Comparison of ENCODE assay signal across 8 cellular contexts in genomic region chr14:50521912-50522341, GRCh38. TPM values are rescaled to one million over a fixed set of nuclear protein-coding genes. Genes with fewer than 3 reads are reported as not detected.
DNase-seq lines count a peak whose midpoint lies in the region; ATAC-seq, FAIRE-seq and TF ChIP-seq lines count a peak whose summit lies in the region.

No MANE protein-coding gene starts in this region.

- no peaks in the 10 kb centered on the region for H3K36me3 ChIP-seq in fibroblast of lung (ENCODE audit: control insufficient read depth, insufficient read depth, low read length)
- no peaks in the 10 kb centered on the region for H3K36me3 ChIP-seq in ovary

- TF ChIP-seq EP300 in ovary (IDR thresholded peaks at IDR 0.05) = no peak

- H3K4me1 ChIP-seq in fibroblast of lung (ENCODE audit: control insufficient read depth, extremely low read depth, insufficient read depth, low read length) = peaks cover 9% of the 10 kb centered on the region
- peaks cover 3% of the 10 kb centered on the region for H3K4me1 ChIP-seq in ovary (ENCODE audit: insufficient read depth)

- H3K9me3 ChIP-seq in fibroblast of lung (ENCODE audit: control insufficient read depth, insufficient read depth, low read depth, low read length) = no peaks in the 10 kb centered on the region
- no peaks in the 10 kb centered on the region for H3K9me3 ChIP-seq in ovary

- peak overlapping the region; percentile 13 to 21 (median 18) for H3K4me3 ChIP-seq in fibroblast of lung (replicated peaks in 1 of 4; ENCODE audit: control extremely low read depth in 1 of 4, insufficient read depth in 1 of 4, low read depth in 3 of 4, low read length in 4 of 4)
- no peak overlapping the region for H3K4me3 ChIP-seq in ovary

- TF ChIP-seq POLR2A in ovary (IDR thresholded peaks at IDR 0.05) = no peak

- H3K27me3 ChIP-seq in fibroblast of lung (ENCODE audit: control insufficient read depth, insufficient read depth, low read length) (no peaks in the 10 kb centered on the region), ovary (no peaks in the 10 kb centered on the region)

- TF ChIP-seq CTCF in GM13976 (IDR thresholded peaks at IDR 0.05; ENCODE audit: borderline replicate concordance, control extremely low read depth, extremely low read depth, insufficient read depth, missing control alignments) = no peak
- no peak for TF ChIP-seq CTCF in fibroblast of lung (conservative IDR thresholded peaks at IDR 0.05 in 1 of 2, IDR thresholded peaks at IDR 0.05 in 1 of 2; ENCODE audit: low read depth in 1 of 2, low read length in 2 of 2)
- TF ChIP-seq CTCF in ovary (IDR thresholded peaks at IDR 0.05) = no peak

- H3K79me2 ChIP-seq in fibroblast of lung (ENCODE audit: control insufficient read depth, insufficient read depth, low read length) = peaks cover 91% of the 10 kb centered on the region

- peak overlapping the region; percentile 8 for H3K9ac ChIP-seq in fibroblast of lung (ENCODE audit: insufficient read depth, low read length)

- no peak overlapping the region for H2AFZ ChIP-seq in fibroblast of lung (ENCODE audit: low read length)

- H3K27ac ChIP-seq in fibroblast of lung (ENCODE audit: insufficient read depth, low read length) (peak overlapping the region; percentile 58), ovary (no peak overlapping the region)

- H3K4me2 ChIP-seq in fibroblast of lung (ENCODE audit: extremely low read depth, insufficient read depth, low read length) = peak overlapping the region; percentile 72

- H4K20me1 ChIP-seq in fibroblast of lung (ENCODE audit: control insufficient read depth, extremely low read depth, insufficient read depth, low read length) = peaks cover 4% of the 10 kb centered on the region

- 64 to 81% (median 67%) methylated on average over 1 of the region's 1 CpG for WGBS in ovary, 3 donors

- intact Hi-C loops in ovary (cut with DNase I) = no loop called here

- peak; percentile 49 for ATAC-seq in GM21619 (IDR thresholded peaks at IDR 0.05; ENCODE audit: unreplicated experiment)

- no peak for FAIRE-seq in urothelium cell line (lab: Jason Lieb, UNC)

- peak; percentile 32 for DNase-seq in GM13976 (ENCODE audit: low spot score)
- DNase-seq in LHCN-M2 (ENCODE audit: low read depth) = peak; percentile 66
- DNase-seq in fibroblast of lung (ENCODE audit: low read depth in 2 of 2) = peak; percentile 34 to 78
- DNase-seq in ovary = no peak
- DNase-seq in UCSD-AML1 (lab: John Stamatoyannopoulos, UW; ENCODE audit: unreplicated experiment) = no peak
- DNase-seq in urothelium cell line (ENCODE audit: low spot score) = no peak
- DNase-seq in NCI-H1436 (lab: John Stamatoyannopoulos, UW) = no peak

- in situ Hi-C loops in GM13976 (cut with MboI; ENCODE audit: low sequenced_read_pairs, unreplicated experiment) = no loop called here

RNA-seq across cellular contexts. Expression of gene MAP4K5, which starts 10.4 kb away (rescaled TPM):
- total RNA-seq in LHCN-M2 (2014; rRNA removed) = 149 and 175 TPM in 2 replicates
- 16.4 TPM for polyA plus RNA-seq in LHCN-M2 (2012)
- total RNA-seq in fibroblast of lung = 40.6 and 41.1 TPM in 2 replicates
- polyA plus RNA-seq in fibroblast of lung = 26.3 and 39.4 TPM in 2 replicates
- 22.2 and 32.0 TPM in 2 replicates for polyA plus RNA-seq in fibroblast of lung (2012)
- 3.5 and 3.8 TPM in 2 replicates for polyA minus RNA-seq in fibroblast of lung (ENCODE audit: low replicate concordance)
- total RNA-seq in ovary = 100 to 1,000 TPM in 2 of 7 donors, 10 to 100 TPM in 5; 60.8 to 202 (median 69.8) TPM
- polyA plus RNA-seq in ovary = 10 to 100 TPM; 32.4 to 35.4 TPM

RNA-seq across cellular contexts. Expression of gene ATL1, which starts 38.0 kb away (rescaled TPM):
- total RNA-seq in LHCN-M2 (2014; rRNA removed) (12.7 and 14.9 TPM in 2 replicates), fibroblast of lung (6.9 and 16.2 TPM in 2 replicates), ovary (10 to 100 TPM in 4 of 7 donors, 1 to 10 TPM in 3; 6.8 to 11.4 (median 10.7) TPM)
- 7.4 TPM for polyA plus RNA-seq in LHCN-M2 (2012)
- polyA plus RNA-seq in fibroblast of lung (14.3 and 14.9 TPM in 2 replicates), ovary (10 to 100 TPM in 1 of 2 donors, 1 to 10 TPM in 1; 6.6 to 11.8 TPM)
- 8.8 and 10.0 TPM in 2 replicates for polyA plus RNA-seq in fibroblast of lung (2012)
- 1.5 and 29.3 TPM in 2 replicates for polyA minus RNA-seq in fibroblast of lung (ENCODE audit: low replicate concordance)

Comparison
In these comparisons a context has a peak if more than half of its experiments do, and no peak if none do; other contexts are left out.
1. DNase-seq: peak in GM13976 (single experiment), LHCN-M2 (single experiment) and fibroblast of lung (2 of 2); none in ovary (0 of 5), UCSD-AML1 (single experiment), urothelium cell line (single experiment) and NCI-H1436 (single experiment).